17 cellular contexts compared by ENCODE assay signal in genomic region chr15:101795455-101795854, GRCh38.
DNase-seq lines count a peak whose midpoint lies in the region; ATAC-seq and TF ChIP-seq lines count a peak whose summit lies in the region.
"Had no signal": no experiment of that assay in that cellular context is flagged by ENCODE, and none has a peak within 500 bp of the region (broad histone marks: within the 10 kb centered on the region; RNA-seq: fewer than 3 reads in every experiment).

No MANE protein-coding gene starts in this region.

- in situ Hi-C loops in astrocyte of the spinal cord (cut with HindIII; ENCODE audit: low sequenced_read_pairs), result no loop called here

- no peak overlapping the region for H3K4me3 ChIP-seq in astrocyte of the spinal cord (ENCODE audit: low read depth, low read length)

- TF ChIP-seq CTCF in astrocyte of the spinal cord (IDR thresholded peaks at IDR 0.05; ENCODE audit: low read depth, low read length), result no peak

- DNase-seq in AG08395 (ENCODE audit: low spot score), result peak; percentile 65
- peak; percentile 41 for DNase-seq in HS-27A (ENCODE audit: low read depth)
- peak; percentile 73 for DNase-seq in astrocyte of the spinal cord (ENCODE audit: low read depth, low spot score)
- DNase-seq in hepatic stellate cell (ENCODE audit: low spot score), result peak; percentile 27
- no peak for DNase-seq in HK-2 (ENCODE audit: unreplicated experiment)
- no peak for DNase-seq in C1 segment of cervical spinal cord (lab: John Stamatoyannopoulos, UW)
- no peak for DNase-seq in stimulated activated CD4-positive, alpha-beta T cell treated with anti-CD3 and anti-CD28 coated beads, Interleukin-2, amount 100 ng/mL, for 24 hours
- DNase-seq: activated B cell treated with CpG ODN at 0.5 μM for 24 hours; activated CD8-positive, alpha-beta memory T cell treated with anti-CD3 and anti-CD28 coated beads, Interleukin-2, amount 50 U/mL, for 4 hours; activated naive CD4-positive, alpha-beta T cell treated with anti-CD3 and anti-CD28 coated beads, Interleukin-2, amount 50 U/mL, for 16 hours; erythroblast; NCI-H1105; NCI-H345; nucleus accumbens; small intestine; substantia nigra had no signal

- no peak for ATAC-seq in HG02759 (IDR thresholded peaks at IDR 0.05; ENCODE audit: unreplicated experiment)

Comparison
In these comparisons a context has a peak if more than half of its experiments do, and no peak if none do; other contexts are left out.
1. DNase-seq: peak in AG08395 (single experiment), HS-27A (single experiment), astrocyte of the spinal cord (single experiment) and hepatic stellate cell (single experiment); none in HK-2 (single experiment), C1 segment of cervical spinal cord (0 of 14) and stimulated activated CD4-positive, alpha-beta T cell treated with anti-CD3 and anti-CD28 coated beads, Interleukin-2, amount 100 ng/mL, for 24 hours (0 of 2).